Comparison of ENCODE assay signal across 15 cellular contexts in the genomic region with DNA sequence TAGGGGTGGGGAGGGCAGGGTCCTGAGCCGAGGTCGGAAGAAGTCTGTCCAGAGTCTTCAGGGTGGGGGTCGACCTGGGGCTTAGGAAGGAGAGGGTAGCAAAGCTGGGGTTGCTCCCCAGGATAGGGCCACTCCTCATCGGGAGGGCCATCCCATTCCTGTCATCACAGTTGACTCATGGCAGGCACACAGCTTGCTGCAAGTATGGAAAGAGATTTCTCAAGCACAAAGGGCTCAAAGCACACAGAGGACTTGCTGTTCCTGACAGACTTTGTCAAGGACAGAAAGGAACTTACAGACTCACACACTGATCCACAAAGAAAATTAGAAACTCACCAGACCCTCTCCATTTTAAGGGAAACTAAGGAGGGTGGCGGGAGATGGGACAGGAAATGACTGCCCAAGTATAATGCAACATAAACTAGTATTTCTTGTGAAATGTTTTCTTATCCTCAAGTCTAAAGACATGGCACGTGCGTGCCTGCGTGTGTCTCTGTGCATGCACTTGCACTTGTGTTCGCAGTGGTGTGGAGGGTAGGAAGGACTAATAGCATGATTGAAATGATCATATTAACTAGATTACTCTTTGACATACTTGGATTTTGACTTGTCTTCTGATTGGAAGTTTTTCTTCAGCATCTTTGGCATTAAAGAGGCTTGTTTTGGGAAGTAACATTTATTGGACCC. TPM values are rescaled to one million over a fixed set of nuclear protein-coding genes. Genes with fewer than 3 reads are reported as not detected.
DNase-seq lines count a peak whose midpoint lies in the region; ATAC-seq and TF ChIP-seq lines count a peak whose summit lies in the region.
"Had no signal": no experiment of that assay in that cellular context is flagged by ENCODE, and none has a peak within 500 bp of the region (broad histone marks: within the 10 kb centered on the region; RNA-seq: fewer than 3 reads in every experiment).

No MANE protein-coding gene starts in this region.

- peak; percentile 29 for DNase-seq in DMS 273 (lab: John Stamatoyannopoulos, UW; ENCODE audit: unreplicated experiment)
- DNase-seq in DMS 273 treated with DMSO at 0.1 percent for 48 hours (lab: John Stamatoyannopoulos, UW) = no peak
- DNase-seq in adrenal gland = peak in 6 of 7 donors; percentile 59 to 79 (median 69)
- peak; percentile 82 for DNase-seq in right atrium auricular region (ENCODE audit: low spot score)
- DNase-seq in stimulated activated naive CD8-positive, alpha-beta T cell treated with anti-CD3 and anti-CD28 coated beads, Interleukin-15, amount 100 ng/mL, for 72 hours = no peak
- no peak for DNase-seq in endothelial cell (ENCODE audit: low spot score)
- DNase-seq in ecto neural progenitor cell (ENCODE audit: low spot score) = no peak
- DNase-seq: glutamatergic neuron, NCI-H510A, small intestine had no signal

- H3K36me3 Mint-ChIP-seq in endothelial cell (ENCODE audit: low read depth, unreplicated experiment) = peaks cover 27% of the 10 kb centered on the region

- H3K27ac Mint-ChIP-seq in stimulated activated naive CD8-positive, alpha-beta T cell treated with anti-CD3 and anti-CD28 coated beads, Interleukin-15, amount 100 ng/mL, for 72 hours = peak overlapping the region in 1 of 2 donors; percentile 90
- H3K27ac Mint-ChIP-seq in endothelial cell (ENCODE audit: unreplicated experiment) = no peak overlapping the region

- no peak overlapping the region for H3K4me3 ChIP-seq in adrenal gland
- no peak overlapping the region for H3K4me3 ChIP-seq in right atrium auricular region

- WGBS in adrenal gland, 4 donors = 53 to 62% (median 58%) methylated on average over 8 to 9 of the region's 9 CpGs

- H3K36me3 ChIP-seq in adrenal gland (replicated peaks in 1 of 2) = peaks cover 0 to 27% of the 10 kb centered on the region in 2 donors
- H3K36me3 ChIP-seq in right atrium auricular region = peaks cover 35% of the 10 kb centered on the region

- TF ChIP-seq CTCF in adrenal gland (IDR thresholded peaks at IDR 0.05) = no peak
- TF ChIP-seq CTCF in right atrium auricular region (IDR thresholded peaks at IDR 0.05) = no peak
- no peak for TF ChIP-seq CTCF in endothelial cell (IDR thresholded peaks at IDR 0.05; ENCODE audit: unreplicated experiment)

- peak overlapping the region; percentile 30 to 78 for H3K4me3 Mint-ChIP-seq in stimulated activated naive CD8-positive, alpha-beta T cell treated with anti-CD3 and anti-CD28 coated beads, Interleukin-15, amount 100 ng/mL, for 72 hours
- H3K4me3 Mint-ChIP-seq in endothelial cell (ENCODE audit: unreplicated experiment) = no peak overlapping the region

- intact Hi-C loops in adrenal gland (cut with DNase I) = loop anchor here in 1 of 2 donors (5.0 to 10.0 kb wide), 2 partner anchors 91 to 148 kb away; a partner anchor contains a TSS

- no peak for TF ChIP-seq POLR2A in adrenal gland (IDR thresholded peaks at IDR 0.05)

- H3K4me1 ChIP-seq in adrenal gland (replicated peaks in 1 of 2) (peaks cover 9 to 34% of the 10 kb centered on the region in 2 donors), right atrium auricular region (peaks cover 0 to 26% of the 10 kb centered on the region in 2 donors)

- no peaks in the 10 kb centered on the region for H3K9me3 Mint-ChIP-seq in stimulated activated naive CD8-positive, alpha-beta T cell treated with anti-CD3 and anti-CD28 coated beads, Interleukin-15, amount 100 ng/mL, for 72 hours
- H3K9me3 Mint-ChIP-seq in endothelial cell (ENCODE audit: unreplicated experiment) = no peaks in the 10 kb centered on the region

- peaks cover 40% of the 10 kb centered on the region for H3K4me1 Mint-ChIP-seq in stimulated activated naive CD8-positive, alpha-beta T cell treated with anti-CD3 and anti-CD28 coated beads, Interleukin-15, amount 100 ng/mL, for 72 hours
- peaks cover 7% of the 10 kb centered on the region for H3K4me1 Mint-ChIP-seq in endothelial cell (ENCODE audit: unreplicated experiment)

- H3K9me3 ChIP-seq in adrenal gland (replicated peaks in 1 of 3) = no peaks in the 10 kb centered on the region
- no peaks in the 10 kb centered on the region for H3K9me3 ChIP-seq in right atrium auricular region

- no peaks in the 10 kb centered on the region for H3K27me3 Mint-ChIP-seq in stimulated activated naive CD8-positive, alpha-beta T cell treated with anti-CD3 and anti-CD28 coated beads, Interleukin-15, amount 100 ng/mL, for 72 hours
- H3K27me3 Mint-ChIP-seq in endothelial cell (ENCODE audit: unreplicated experiment) = peaks cover 4% of the 10 kb centered on the region

- ATAC-seq in stimulated activated naive CD8-positive, alpha-beta T cell treated with anti-CD3 and anti-CD28 coated beads, Interleukin-15, amount 100 ng/mL, for 72 hours = no peak
- no peak for ATAC-seq in HG03571 (IDR thresholded peaks at IDR 0.05; ENCODE audit: unreplicated experiment)

- peak overlapping the region in 2 of 5 donors; percentile 55 to 80 for H3K27ac ChIP-seq in adrenal gland
- peak overlapping the region in 1 of 2 donors; percentile 43 for H3K27ac ChIP-seq in right atrium auricular region
- H3K27ac ChIP-seq: 22Rv1 had no signal

- no peaks in the 10 kb centered on the region for H3K27me3 ChIP-seq in adrenal gland
- H3K27me3 ChIP-seq in right atrium auricular region = no peaks in the 10 kb centered on the region

RNA-seq across cellular contexts. Expression of a gene that starts 2.4 kb away (rescaled TPM):
- total RNA-seq in adrenal gland (1 to 10 TPM in 5 of 8 donors, under 1 TPM in 3; 0.60 to 1.9 (median 1.3) TPM), right atrium auricular region (under 1 TPM in 1 of 2 donors, not detected in 1; 0.55 TPM), endothelial cell (ENCODE audit: unreplicated experiment) (6.2 TPM)
- polyA plus RNA-seq in adrenal gland = 1 to 10 TPM in 2 of 3 donors, under 1 TPM in 1; 0.95 to 1.6 (median 1.4) TPM
- total RNA-seq: G401 had no signal

RNA-seq across cellular contexts. Expression of a gene that starts 4.3 kb away (rescaled TPM):
- total RNA-seq in adrenal gland (100 to 1,000 TPM in 2 of 8 donors, 10 to 100 TPM in 6; 58.8 to 133 (median 84.0) TPM), right atrium auricular region (10 to 100 TPM in 1 of 2 donors, 1 to 10 TPM in 1; 7.8 to 10.3 TPM), endothelial cell (ENCODE audit: unreplicated experiment) (36.5 TPM)
- 10 to 100 TPM; 32.4 to 63.9 (median 59.7) TPM for polyA plus RNA-seq in adrenal gland

RNA-seq across cellular contexts. Expression of a gene that starts 13.5 kb away (rescaled TPM):
- 100 to 1,000 TPM in 3 of 8 donors, 10 to 100 TPM in 5; 45.8 to 136 (median 86.2) TPM for total RNA-seq in adrenal gland
- 100 to 1,000 TPM in 1 of 3 donors, 10 to 100 TPM in 2; 18.5 to 149 (median 25.4) TPM for polyA plus RNA-seq in adrenal gland
- 10 to 100 TPM; 63.8 to 66.1 TPM for total RNA-seq in right atrium auricular region
- total RNA-seq in endothelial cell (ENCODE audit: unreplicated experiment) = 128 TPM

RNA-seq across cellular contexts. Expression of a gene that starts 22.7 kb away (rescaled TPM):
- total RNA-seq in adrenal gland = 100 to 1,000 TPM in 5 of 8 donors, 10 to 100 TPM in 3; 70.1 to 235 (median 105) TPM
- 10 to 100 TPM; 27.0 to 76.6 (median 33.1) TPM for polyA plus RNA-seq in adrenal gland
- total RNA-seq in right atrium auricular region = 100 to 1,000 TPM in 1 of 2 donors, 10 to 100 TPM in 1; 67.9 to 105 TPM
- total RNA-seq in endothelial cell (ENCODE audit: unreplicated experiment) = 66.4 TPM

RNA-seq across cellular contexts. Expression of a gene that starts 48.1 kb away (rescaled TPM):
- total RNA-seq in adrenal gland (1 to 10 TPM in 2 of 8 donors, under 1 TPM in 1, not detected in 5; 0.69 to 8.2 (median 1.2) TPM), right atrium auricular region (under 1 TPM in 1 of 2 donors, not detected in 1; 0.16 TPM), endothelial cell (ENCODE audit: unreplicated experiment) (0.59 TPM)
- polyA plus RNA-seq in adrenal gland = under 1 TPM; 0.24 to 0.32 (median 0.27) TPM
- total RNA-seq: G401; mononuclear cell; T-helper 2 cell treated with Interferon-gamma antibody and Interleukin-4, amounts not matched to agents 100 ng/mL and 5 ng/mL, for 36 hours had no signal

Comparison
In these comparisons a context has a peak if more than half of its experiments do, and no peak if none do; other contexts are left out.
1. DNase-seq: peak in DMS 273 (single experiment), adrenal gland (6 of 7) and right atrium auricular region (single experiment); none in DMS 273 treated with DMSO at 0.1 percent for 48 hours (single experiment), stimulated activated naive CD8-positive, alpha-beta T cell treated with anti-CD3 and anti-CD28 coated beads, Interleukin-15, amount 100 ng/mL, for 72 hours (0 of 2), endothelial cell (single experiment) and ecto neural progenitor cell (single experiment).